16 cellular contexts compared by ENCODE assay signal in the genomic region with DNA sequence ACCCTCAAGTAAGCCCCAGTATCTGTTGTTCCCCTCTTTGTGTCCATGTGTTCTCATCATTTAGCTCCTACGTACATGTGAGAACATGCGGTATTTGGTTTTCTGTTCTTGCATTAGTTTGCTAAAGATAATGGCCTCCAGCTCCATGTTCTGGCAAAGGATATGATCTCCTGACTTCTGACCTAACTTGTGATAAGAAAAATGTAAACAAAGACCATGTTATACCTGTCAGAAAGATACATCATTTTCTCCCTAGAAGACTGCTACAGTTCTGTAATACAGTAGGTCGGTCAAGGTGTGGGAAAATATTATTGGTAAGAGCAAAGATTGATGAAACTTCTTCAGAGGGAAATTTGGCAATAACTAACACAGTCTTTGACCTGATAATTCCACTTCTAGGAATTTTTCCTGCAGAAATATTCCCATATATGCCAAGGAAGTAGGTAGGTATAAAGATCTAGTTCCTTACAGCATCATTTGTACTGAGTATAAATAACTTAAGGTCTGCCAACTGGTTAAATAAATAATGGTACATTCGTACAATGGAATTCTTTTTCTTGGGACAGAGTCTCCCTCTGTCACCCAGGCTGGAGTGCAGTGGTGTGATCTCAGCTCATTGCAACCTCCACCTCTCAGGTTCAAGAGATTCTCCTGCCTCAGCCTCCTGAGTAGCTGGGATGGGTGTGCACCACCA. TPM values are rescaled to one million over a fixed set of nuclear protein-coding genes. Genes with fewer than 3 reads are reported as not detected.
DNase-seq lines count a peak whose midpoint lies in the region; ATAC-seq, FAIRE-seq and TF ChIP-seq lines count a peak whose summit lies in the region.
"Had no signal": no experiment of that assay in that cellular context is flagged by ENCODE, and none has a peak within 500 bp of the region (broad histone marks: within the 10 kb centered on the region; RNA-seq: fewer than 3 reads in every experiment).

No MANE protein-coding gene starts in this region.

- H3F3A ChIP-seq in GM23338 (replicated peaks; ENCODE audit: low read depth): no peaks in the 10 kb centered on the region

- no peak overlapping the region for H3K27ac Mint-ChIP-seq in GM23338
- H3K27ac Mint-ChIP-seq: CD4-positive, CD25-positive, alpha-beta regulatory T cell; IgD-negative memory B cell had no signal

- peak overlapping the region; percentile 5; the same call in 1 of the 2 replicates for H3K27ac ChIP-seq in 22Rv1
- no peak overlapping the region for H3K27ac ChIP-seq in GM23338 (ENCODE audit: low read depth)
- H3K27ac ChIP-seq in K562 (ENCODE audit: extremely low read depth, low read depth, low read length): no peak overlapping the region
- H3K27ac ChIP-seq: BLaER1 treated with 17β-estradiol and CSF1 and Interleukin-3, amounts not matched to agents 10 nM and 100 nM; GM23248 had no signal

- H3K36me3 ChIP-seq in GM23338 (ENCODE audit: insufficient read depth) (no peaks in the 10 kb centered on the region), K562 (ENCODE audit: control insufficient read depth, insufficient read depth, low read length) (no peaks in the 10 kb centered on the region), BE2C (no peaks in the 10 kb centered on the region)
- H3K36me3 ChIP-seq: BLaER1 treated with 17β-estradiol and CSF1 and Interleukin-3, amounts not matched to agents 10 nM and 100 nM had no signal

- H3K4me1 Mint-ChIP-seq in GM23338: no peaks in the 10 kb centered on the region

- H4K20me1 ChIP-seq in GM23338 (replicated peaks; ENCODE audit: insufficient read depth) (no peaks in the 10 kb centered on the region), K562 (replicated peaks; ENCODE audit: control insufficient read depth, insufficient read depth, low read length) (no peaks in the 10 kb centered on the region)
- H4K20me1 ChIP-seq: BLaER1 treated with 17β-estradiol and CSF1 and Interleukin-3, amounts not matched to agents 10 nM and 100 nM had no signal

- H2AFZ ChIP-seq in GM23338 (peak overlapping the region; percentile 63; the same call in 1 of the 2 replicates), K562 (ENCODE audit: low read depth, low read length) (peak overlapping the region; percentile 3; the same call in 1 of the 2 replicates)
- H2AFZ ChIP-seq: GM23248 had no signal

- H3K27me3 ChIP-seq in GM23338 (ENCODE audit: insufficient read depth) (no peaks in the 10 kb centered on the region), K562 (ENCODE audit: control insufficient read depth in 2 of 2, insufficient read depth in 2 of 2, low read length in 2 of 2) (no peaks in the 10 kb centered on the region), BE2C (no peaks in the 10 kb centered on the region)
- H3K27me3 ChIP-seq: BLaER1 treated with 17β-estradiol and CSF1 and Interleukin-3, amounts not matched to agents 10 nM and 100 nM had no signal

- 38% methylated on average over 4 of the region's 4 CpGs for WGBS in K562 (ENCODE audit: insufficient coverage, low coverage, missing lambda C conversion rate)

- CTCF ChIA-PET in K562 (lab: Yijun Ruan, JAX; ENCODE audit: low intra/inter-chr PET ratio): no interaction called here

- peaks cover 12% of the 10 kb centered on the region; the same call in 2 of the 3 replicates for H3K9me3 Mint-ChIP-seq in GM23338

- in situ Hi-C loops in K562 (cut with MboI): no loop called here

- no peak for ATAC-seq in GM23338
- no peak for ATAC-seq in K562
- no peak for ATAC-seq in HG03439 (IDR thresholded peaks at IDR 0.05; ENCODE audit: unreplicated experiment)

- TF ChIP-seq EP300 in K562 (IDR thresholded peaks at IDR 0.05; ENCODE audit: low read length): no peak

- DNase-seq in GM23338 (ENCODE audit: low spot score): no peak
- no peak for DNase-seq in K562 (ENCODE audit: extremely low read depth in 1 of 4, low spot score in 3 of 4)
- DNase-seq in mesenteric fat pad (ENCODE audit: low spot score): peak; percentile 6
- no peak for DNase-seq in NCI-H2227 (lab: John Stamatoyannopoulos, UW; ENCODE audit: unreplicated experiment)
- no peak for DNase-seq in BE2C
- DNase-seq: AML-193; CD4-positive, CD25-positive, alpha-beta regulatory T cell; DMS53; GF-D8; GM23248; H7 had no signal

- H3K4me1 ChIP-seq in GM23338 (ENCODE audit: insufficient read depth) (no peaks in the 10 kb centered on the region), K562 (replicated peaks in 1 of 2; ENCODE audit: control insufficient read depth in 2 of 2, insufficient read depth in 2 of 2, low read length in 2 of 2) (peaks cover 5 to 6% of the 10 kb centered on the region in 2 experiments; a peak in 3 of 5 replicates), BE2C (no peaks in the 10 kb centered on the region)

- H3K4me3 Mint-ChIP-seq in GM23338: no peak overlapping the region
- H3K4me3 Mint-ChIP-seq: CD4-positive, CD25-positive, alpha-beta regulatory T cell; IgD-negative memory B cell had no signal

- H3K4me3 ChIP-seq in GM23338 (no peak overlapping the region), K562 (no peak overlapping the region), BE2C (ENCODE audit: low read depth, low read length) (no peak overlapping the region)
- H3K4me3 ChIP-seq: BLaER1 treated with 17β-estradiol and CSF1 and Interleukin-3, amounts not matched to agents 10 nM and 100 nM; GM23248 had no signal

- H3K9me2 ChIP-seq in GM23338 (ENCODE audit: insufficient read depth): no peaks in the 10 kb centered on the region; the same call in 1 of the 2 replicates

- TF ChIP-seq RAD21 in K562 (CRISPR knock-in tag; conservative IDR thresholded peaks at IDR 0.05 in 1 of 2, IDR thresholded peaks at IDR 0.05 in 1 of 2): no peak

- H3K4me2 ChIP-seq in GM23338 (no peak overlapping the region), K562 (ENCODE audit: insufficient read depth, low read length) (no peak overlapping the region)
- H3K4me2 ChIP-seq: BLaER1 treated with 17β-estradiol and CSF1 and Interleukin-3, amounts not matched to agents 10 nM and 100 nM had no signal

- H3K9ac ChIP-seq in K562 (ENCODE audit: insufficient read depth in 1 of 2, low read depth in 2 of 2, low read length in 2 of 2): no peak overlapping the region
- H3K9ac ChIP-seq: BLaER1 treated with 17β-estradiol and CSF1 and Interleukin-3, amounts not matched to agents 10 nM and 100 nM; GM23248 had no signal

- no peak for TF ChIP-seq CTCF in 22Rv1 (IDR thresholded peaks at IDR 0.05)
- TF ChIP-seq CTCF in GM23338 (conservative IDR thresholded peaks at IDR 0.05; ENCODE audit: low read depth in 2 of 2): no peak
- no peak for TF ChIP-seq CTCF in K562 (IDR thresholded peaks at IDR 0.05 in 2 of 3, conservative IDR thresholded peaks at IDR 0.05 in 1 of 3; ENCODE audit: insufficient read depth in 2 of 3, low read depth in 1 of 3, low read length in 3 of 3)
- no peak for TF ChIP-seq CTCF in BE2C (IDR thresholded peaks at IDR 0.05; ENCODE audit: low read depth, low read length)

- intact Hi-C loops in K562 (cut with micrococcal nuclease): no loop called here

- no peaks in the 10 kb centered on the region for H3K27me3 Mint-ChIP-seq in GM23338 (ENCODE audit: insufficient read depth, low read depth, poor library complexity)
- H3K27me3 Mint-ChIP-seq: IgD-negative memory B cell had no signal

- no peaks in the 10 kb centered on the region for H3K79me2 ChIP-seq in GM23338 (replicated peaks; ENCODE audit: insufficient read depth)
- H3K79me2 ChIP-seq in K562 (ENCODE audit: control insufficient read depth, insufficient read depth, low read length): no peaks in the 10 kb centered on the region

- no peaks in the 10 kb centered on the region for H3K36me3 Mint-ChIP-seq in GM23338 (ENCODE audit: low read depth)
- H3K36me3 Mint-ChIP-seq: CD4-positive, CD25-positive, alpha-beta regulatory T cell had no signal

- FAIRE-seq in K562 (lab: Jason Lieb, UNC): no peak

- no peaks in the 10 kb centered on the region for H3K9me1 ChIP-seq in K562 (ENCODE audit: control insufficient read depth, insufficient read depth, low read length)

- no TSS peak for BruUV-seq in K562 (replicated peaks; lab: Mats Ljungman, UMichigan)

- no peak for TF ChIP-seq POLR2A in K562 (conservative IDR thresholded peaks at IDR 0.05)

- H3K9me3 ChIP-seq in K562 (replicated peaks; ENCODE audit: control insufficient read depth, insufficient read depth, low read depth, low read length) (peaks cover 6% of the 10 kb centered on the region), BE2C (no peaks in the 10 kb centered on the region; the same call in 1 of the 2 replicates)

- POLR2A ChIA-PET in K562 (lab: Yijun Ruan, JAX): interaction anchor here (0.6 kb wide), 3 partner anchors 112 to 1269 kb away, joined by 3 read pairs; no protein-coding TSS in a partner anchor

RNA-seq across cellular contexts. Expression of a gene that starts 19.1 kb away (rescaled TPM):
- 24.3 and 28.6 TPM in 2 replicates for total RNA-seq in GM23338 (2014; rRNA removed; shearing (Covaris generic))
- polyA plus RNA-seq in GM23338 (2016; fragmentation: Nextera tagmentation; extraction: Ambion mirVana) (17.7 and 19.8 TPM in 2 replicates), K562 (2011; rRNA removed) (59.7 and 86.1 TPM in 2 replicates), K562 (2014; fragmentation: Illumina TruSeq; extraction: Trizol) (128 and 151 TPM in 2 replicates), K562 (2014; fragmentation: Nextera tagmentation; extraction: Ambion mirVana) (10 to 100 TPM; 32.7 to 46.1 TPM), K562 (2014; rRNA removed) (76.6 and 76.8 TPM in 2 replicates)
- 23.5 and 58.7 TPM in 2 replicates for total RNA-seq in K562 (2011; cell fraction: chromatin; rRNA removed; ENCODE audit: low replicate concordance)
- total RNA-seq in K562 (2011; cell fraction: nucleolus; rRNA removed): 14.5 and 19.2 TPM in 2 replicates
- total RNA-seq in K562 (2011; cell fraction: nucleoplasm; rRNA removed): 38.3 and 72.2 TPM in 2 replicates
- total RNA-seq in K562 (2014; rRNA removed) (75.0 and 82.8 TPM in 2 replicates), K562 (2014; rRNA removed; fragmentation: Illumina TruSeq; extraction: Trizol) (54.2 and 65.9 TPM in 2 replicates), K562 (2015; rRNA removed; fragmentation: Illumina TruSeq; extraction: Trizol) (39.9 and 43.8 TPM in 2 replicates), K562 (2021) (92.0 and 104 TPM in 2 replicates), mesenteric fat pad (212 TPM)
- 22.1 and 33.5 TPM in 2 replicates for polyA plus RNA-seq in K562 (2011; cell fraction: cytosol; rRNA removed)
- 22.5 and 23.2 TPM in 2 replicates for polyA plus RNA-seq in K562 (2011; cell fraction: nucleus; rRNA removed)
- 43.9 and 85.0 TPM in 2 replicates for polyA plus RNA-seq in K562 (2012)
- polyA minus RNA-seq in K562 (2011; rRNA and poly(A)+ RNA removed): 71.5 and 74.0 TPM in 2 replicates
- polyA minus RNA-seq in K562 (2011; cell fraction: cytosol; rRNA and poly(A)+ RNA removed): 31.1 and 38.9 TPM in 2 replicates
- 13.3 and 18.5 TPM in 2 replicates for polyA minus RNA-seq in K562 (2011; cell fraction: nucleus; rRNA and poly(A)+ RNA removed)
- polyA plus RNA-seq in BE2C (2012; ENCODE audit: insufficient read depth, insufficient read length, low read depth): 35.2 TPM

RNA-seq across cellular contexts. Expression of a gene that starts 29.0 kb away (rescaled TPM):
- total RNA-seq in GM23338 (2014; rRNA removed; shearing (Covaris generic)): 0.90 and 1.3 TPM in 2 replicates
- polyA plus RNA-seq in GM23338 (2016; fragmentation: Nextera tagmentation; extraction: Ambion mirVana) (0.94 TPM in 2 replicates), K562 (2011; rRNA removed) (0.26 and 0.45 TPM in 2 replicates), K562 (2014; fragmentation: Illumina TruSeq; extraction: Trizol) (0.36 TPM in 1 of 2 replicates, not detected in the other), K562 (2014; fragmentation: Nextera tagmentation; extraction: Ambion mirVana) (under 1 TPM in 1 of 2 experiments, not detected in 1; 0.13 TPM), K562 (2014; rRNA removed) (0.58 TPM in 1 of 2 replicates, not detected in the other)
- total RNA-seq in K562 (2011; cell fraction: chromatin; rRNA removed; ENCODE audit: low replicate concordance): not detected in 2 replicates
- 0.50 TPM in 1 of 2 replicates, not detected in the other for total RNA-seq in K562 (2011; cell fraction: nucleolus; rRNA removed)
- total RNA-seq in K562 (2011; cell fraction: nucleoplasm; rRNA removed): not detected in 2 replicates
- total RNA-seq in K562 (2014; rRNA removed) (0.09 TPM in 1 of 2 replicates, not detected in the other), K562 (2014; rRNA removed; fragmentation: Illumina TruSeq; extraction: Trizol) (0.36 TPM in 1 of 2 replicates, not detected in the other), K562 (2015; rRNA removed; fragmentation: Illumina TruSeq; extraction: Trizol) (not detected in 2 replicates), K562 (2021) (0.13 and 0.35 TPM in 2 replicates), mesenteric fat pad (0.58 TPM)
- polyA plus RNA-seq in K562 (2011; cell fraction: cytosol; rRNA removed): 0.07 and 0.21 TPM in 2 replicates
- polyA plus RNA-seq in K562 (2011; cell fraction: nucleus; rRNA removed): 1.4 TPM in 2 replicates
- polyA plus RNA-seq in K562 (2012): 0.26 and 1.6 TPM in 2 replicates
- polyA minus RNA-seq in K562 (2011; rRNA and poly(A)+ RNA removed): 0.18 and 0.46 TPM in 2 replicates
- not detected in 2 replicates for polyA minus RNA-seq in K562 (2011; cell fraction: cytosol; rRNA and poly(A)+ RNA removed)
- polyA minus RNA-seq in K562 (2011; cell fraction: nucleus; rRNA and poly(A)+ RNA removed): 0.27 TPM in 1 of 2 replicates, not detected in the other
- polyA plus RNA-seq in BE2C (2012; ENCODE audit: insufficient read depth, insufficient read length, low read depth): 3.1 TPM
- total RNA-seq: GM23248, HT-29 had no signal
- polyA plus RNA-seq: CD4-positive, CD25-positive, alpha-beta regulatory T cell had no signal
